In the genomic region with DNA sequence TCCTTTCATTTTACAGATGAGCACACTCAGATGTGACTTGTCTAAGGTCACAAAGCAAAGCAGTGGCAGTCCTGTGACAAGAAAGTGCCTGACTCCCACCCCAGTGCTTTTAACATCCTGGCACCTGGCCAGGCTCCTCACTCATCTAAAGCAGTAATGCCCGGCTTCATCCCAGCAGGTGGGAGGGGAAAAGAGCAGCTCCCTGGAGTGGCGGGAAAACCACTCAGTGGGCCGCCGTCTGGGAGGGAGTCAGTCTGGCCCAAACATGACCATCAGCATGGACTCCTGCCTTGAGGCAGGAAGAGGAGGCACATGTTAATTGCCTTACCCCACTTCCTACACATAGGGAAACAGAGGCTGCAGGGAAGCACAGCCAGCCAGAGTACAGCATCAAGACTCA, we compare ENCODE assay signal across 11 cellular contexts. TPM values are rescaled to one million over a fixed set of nuclear protein-coding genes. Genes with fewer than 3 reads are reported as not detected.
DNase-seq lines count a peak whose midpoint lies in the region; ATAC-seq and TF ChIP-seq lines count a peak whose summit lies in the region.
"Had no signal": no experiment of that assay in that cellular context is flagged by ENCODE, and none has a peak within 500 bp of the region (broad histone marks: within the 10 kb centered on the region; RNA-seq: fewer than 3 reads in every experiment).

No MANE protein-coding gene starts in this region.

- peaks cover 8% of the 10 kb centered on the region; the same call in 1 of the 2 replicates for H4K20me1 ChIP-seq in PC-3 (ENCODE audit: low read length)

- H3K4me3 ChIP-seq in PC-3 (ENCODE audit: low read length), result no peak overlapping the region
- peak overlapping the region; percentile 63 for H3K4me3 ChIP-seq in iPS-18a (ENCODE audit: low read length)

- POLR2A ChIA-PET in PC-3 (lab: Charles Lee; ENCODE audit: unreplicated experiment), result no interaction called here

- H3K27me3 ChIP-seq in PC-3 (ENCODE audit: low read length) (no peaks in the 10 kb centered on the region), iPS-18a (ENCODE audit: control insufficient read depth, insufficient read depth, low read length) (peaks cover 4% of the 10 kb centered on the region), foreskin keratinocyte (no peaks in the 10 kb centered on the region)

- H3F3A ChIP-seq in PC-3 (ENCODE audit: low read length, unreplicated experiment), result no peaks in the 10 kb centered on the region

- no peak overlapping the region for H2AFZ ChIP-seq in PC-3 (ENCODE audit: low read length)

- no peaks in the 10 kb centered on the region for H3K36me3 ChIP-seq in PC-3 (ENCODE audit: low read depth, low read length)
- no peaks in the 10 kb centered on the region for H3K36me3 ChIP-seq in iPS-18a (ENCODE audit: control insufficient read depth, low read depth, low read length)

- H3K4me2 ChIP-seq in PC-3 (ENCODE audit: low read length), result 0 out of 2 replicates have a peak overlapping the region, but pooled peaks have one; percentile 82

- H3K4me1 ChIP-seq in PC-3 (ENCODE audit: insufficient read depth, low read length), result peaks cover 15% of the 10 kb centered on the region
- peaks cover 33% of the 10 kb centered on the region for H3K4me1 ChIP-seq in iPS-18a (ENCODE audit: control insufficient read depth, low read depth, low read length)
- peaks cover 4% of the 10 kb centered on the region for H3K4me1 ChIP-seq in foreskin keratinocyte

- intact Hi-C loops in PC-3 (cut with micrococcal nuclease), result no loop called here
- intact Hi-C loops in Right ventricle myocardium inferior (cut with DNase I), result loop anchor here (5.0 to 10.0 kb wide), 2 partner anchors 43 to 409 kb away; a partner anchor contains a TSS

- TF ChIP-seq CTCF in PC-3 (conservative IDR thresholded peaks at IDR 0.05; ENCODE audit: low read depth, low read length) (no peak), foreskin keratinocyte (conservative IDR thresholded peaks at IDR 0.05) (no peak)

- peak; percentile 92 for DNase-seq in COR-L47 (lab: John Stamatoyannopoulos, UW)
- DNase-seq in PC-3, result no peak
- DNase-seq in foreskin keratinocyte, result no peak
- DNase-seq in Right ventricle myocardium inferior (ENCODE audit: missing footprints), result no peak
- no peak for DNase-seq in cortex of kidney (lab: John Stamatoyannopoulos, UW)
- DNase-seq: activated CD4-positive, alpha-beta T cell treated with anti-CD3 and anti-CD28 coated beads, Interleukin-2, amount 50 U/mL, for 48 hours; GDM1; nucleus accumbens had no signal

- peaks cover 87% of the 10 kb centered on the region for H3K79me2 ChIP-seq in PC-3 (ENCODE audit: low read length)

- H3K9me3 ChIP-seq in PC-3 (ENCODE audit: low read length) (no peaks in the 10 kb centered on the region), iPS-18a (ENCODE audit: control insufficient read depth, low read depth, low read length) (no peaks in the 10 kb centered on the region)

- H3K9me2 ChIP-seq in PC-3 (replicated peaks; ENCODE audit: low read length), result no peaks in the 10 kb centered on the region

- H3K27ac ChIP-seq in PC-3 (ENCODE audit: low read length) (no peak overlapping the region), iPS-18a (ENCODE audit: low read length) (no peak overlapping the region), foreskin keratinocyte (no peak overlapping the region)

- ATAC-seq in PC-3 (no peak), GM21529 (IDR thresholded peaks at IDR 0.05; ENCODE audit: unreplicated experiment) (no peak), foreskin keratinocyte (no peak), Right ventricle myocardium inferior (no peak)

- CTCF ChIA-PET in PC-3 (lab: Charles Lee), result no interaction called here

- no peak for TF ChIP-seq RAD21 in Ishikawa (IDR thresholded peaks at IDR 0.05; ENCODE audit: low read depth)

- no peak overlapping the region for H3K9ac ChIP-seq in PC-3 (ENCODE audit: low read length)
- no peak overlapping the region for H3K9ac ChIP-seq in iPS-18a (ENCODE audit: low read length)

- peak; percentile 38; the same call in 1 of the 2 replicates for TF ChIP-seq EP300 in Ishikawa (IDR thresholded peaks at IDR 0.05; ENCODE audit: borderline replicate concordance)

- no TSS peak for BruUV-seq in PC-3 (replicated peaks; lab: Mats Ljungman, UMichigan)

TF ChIP-seq in Ishikawa, 13 proteins besides CTCF, POLR2A, EP300 and RAD21:
- TF ChIP-seq EGR1 (IDR thresholded peaks at IDR 0.05) (no peak), NFIC (IDR thresholded peaks at IDR 0.05) (peak; percentile 85), TCF12 (IDR thresholded peaks at IDR 0.05; ENCODE audit: low read depth) (peak; percentile 63; the same call in 1 of the 2 replicates)
- TF ChIP-seq, protein P1, sequence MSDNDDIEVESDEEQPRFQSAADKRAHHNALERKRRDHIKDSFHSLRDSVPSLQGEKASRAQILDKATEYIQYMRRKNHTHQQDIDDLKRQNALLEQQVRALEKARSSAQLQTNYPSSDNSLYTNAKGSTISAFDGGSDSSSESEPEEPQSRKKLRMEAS (IDR thresholded peaks at IDR 0.05), result peak; percentile 73
- TF ChIP-seq, protein P2, sequence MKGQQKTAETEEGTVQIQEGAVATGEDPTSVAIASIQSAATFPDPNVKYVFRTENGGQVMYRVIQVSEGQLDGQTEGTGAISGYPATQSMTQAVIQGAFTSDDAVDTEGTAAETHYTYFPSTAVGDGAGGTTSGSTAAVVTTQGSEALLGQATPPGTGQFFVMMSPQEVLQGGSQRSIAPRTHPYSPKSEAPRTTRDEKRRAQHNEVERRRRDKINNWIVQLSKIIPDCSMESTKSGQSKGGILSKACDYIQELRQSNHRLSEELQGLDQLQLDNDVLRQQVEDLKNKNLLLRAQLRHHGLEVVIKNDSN (IDR thresholded peaks at IDR 0.05), result 0 out of 2 replicates have a peak, but pooled peaks have one; percentile 22

RNA-seq across cellular contexts. Expression of a gene that starts 2.6 kb away (rescaled TPM):
- total RNA-seq in PC-3 (2014; rRNA removed) (14.1 and 15.8 TPM in 2 replicates), foreskin keratinocyte (12.8 and 15.0 TPM in 2 replicates), Right ventricle myocardium inferior (24.4 TPM)
- 37.4 and 41.2 TPM in 2 replicates for polyA plus RNA-seq in foreskin keratinocyte

RNA-seq across cellular contexts. Expression of a gene that starts 7.0 kb away (rescaled TPM):
- total RNA-seq in PC-3 (2014; rRNA removed), result 366 and 441 TPM in 2 replicates
- 264 and 287 TPM in 2 replicates for total RNA-seq in foreskin keratinocyte
- polyA plus RNA-seq in foreskin keratinocyte, result 382 and 384 TPM in 2 replicates
- 175 TPM for total RNA-seq in Right ventricle myocardium inferior

RNA-seq across cellular contexts. Expression of a gene that starts 15.4 kb away (rescaled TPM):
- 13.7 and 14.1 TPM in 2 replicates for total RNA-seq in PC-3 (2014; rRNA removed)
- total RNA-seq in foreskin keratinocyte, result 23.2 and 27.2 TPM in 2 replicates
- 62.4 and 68.4 TPM in 2 replicates for polyA plus RNA-seq in foreskin keratinocyte
- total RNA-seq in Right ventricle myocardium inferior, result 84.7 TPM

RNA-seq across cellular contexts. Expression of a gene that starts 40.5 kb away (rescaled TPM):
- 24.7 and 28.7 TPM in 2 replicates for total RNA-seq in PC-3 (2014; rRNA removed)
- 25.6 and 28.8 TPM in 2 replicates for total RNA-seq in foreskin keratinocyte
- polyA plus RNA-seq in foreskin keratinocyte, result 12.3 and 12.8 TPM in 2 replicates
- 71.1 TPM for total RNA-seq in Right ventricle myocardium inferior

RNA-seq across cellular contexts. Expression of a gene that starts 53.8 kb away (rescaled TPM):
- total RNA-seq in PC-3 (2014; rRNA removed), result 25.5 and 43.7 TPM in 2 replicates
- 30.4 and 32.6 TPM in 2 replicates for total RNA-seq in foreskin keratinocyte
- 12.6 and 13.8 TPM in 2 replicates for polyA plus RNA-seq in foreskin keratinocyte
- 49.7 TPM for total RNA-seq in Right ventricle myocardium inferior
